Comparison of ENCODE assay signal across 31 cellular contexts in the genomic region with DNA sequence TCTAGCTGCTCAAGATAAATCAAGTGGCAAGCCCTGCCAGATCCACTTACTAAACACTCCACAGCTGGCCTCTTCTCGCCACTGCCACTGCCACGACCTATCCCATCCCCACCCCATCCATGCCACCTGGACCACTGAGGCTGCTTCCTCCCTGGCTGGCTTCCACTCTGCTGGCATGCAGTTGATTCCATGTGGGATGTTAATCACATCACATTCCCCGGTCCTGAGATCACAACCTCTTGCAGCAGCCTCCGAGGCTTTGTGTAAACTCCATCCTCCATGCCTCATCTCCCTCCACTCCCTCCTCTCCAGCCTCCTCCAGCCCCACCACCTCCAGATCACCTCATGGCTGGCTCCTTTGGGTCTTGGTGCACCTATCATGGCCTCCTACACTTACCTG. TPM values are rescaled to one million over a fixed set of nuclear protein-coding genes. Genes with fewer than 3 reads are reported as not detected.
A peak's percentile ranks its signal among the peaks of the same experiment; 100 is the strongest.
DNase-seq lines count a peak whose midpoint lies in the region; ATAC-seq, FAIRE-seq and TF ChIP-seq lines count a peak whose summit lies in the region.
"Had no signal": no experiment of that assay in that cellular context is flagged by ENCODE, and none has a peak within 500 bp of the region (broad histone marks: within the 10 kb centered on the region; RNA-seq: fewer than 3 reads in every experiment).

No MANE protein-coding gene starts in this region.

- H3K9me3 ChIP-seq in AG04450 (ENCODE audit: control insufficient read depth, insufficient read depth, low read length) (no peaks in the 10 kb centered on the region), GM12878 (replicated peaks; ENCODE audit: control insufficient read depth, insufficient read depth, low read length) (no peaks in the 10 kb centered on the region)
- H3K9me3 ChIP-seq: suprapubic skin had no signal

- CTCF ChIA-PET in AG04450 (lab: Charles Lee) (interaction anchor here (0.5 kb wide), 1 partner anchor 9 kb away, joined by 3 read pairs; no protein-coding TSS in a partner anchor), GM12878 (lab: Yijun Ruan, JAX) (interaction anchor here (0.8 kb wide), 1 partner anchor 14 kb away, joined by 3 read pairs; no protein-coding TSS in a partner anchor)

- H4K20me1 ChIP-seq in GM12878 (ENCODE audit: control insufficient read depth, insufficient read depth) = no peaks in the 10 kb centered on the region

- no peaks in the 10 kb centered on the region for H3K9me3 Mint-ChIP-seq in nephron progenitor cell
- H3K9me3 Mint-ChIP-seq: activated CD4-positive, alpha-beta memory T cell treated with anti-CD3 and anti-CD28 coated beads, Interleukin-2, amount 10 ng/mL, durations not matched to agents 7 days and 5 days; activated naive CD8-positive, alpha-beta T cell treated with anti-CD3 and anti-CD28 coated beads, Interleukin-2, amount 10 ng/mL, durations not matched to agents 7 days and 5 days; brain; effector memory CD8-positive, alpha-beta T cell; IgD-negative memory B cell; memory B cell; stimulated activated naive B cell treated with anti-CD40 and anti-IgM and Interleukin-4, amounts not matched to agents 10 μg/mL and 1 μg/mL and 100 μg/mL, for 72 hours; WTC11 had no signal

- no peak overlapping the region for H3K27ac Mint-ChIP-seq in nephron progenitor cell
- H3K27ac Mint-ChIP-seq: activated naive CD8-positive, alpha-beta T cell treated with anti-CD3 and anti-CD28 coated beads, Interleukin-2, amount 10 ng/mL, durations not matched to agents 7 days and 5 days; effector memory CD8-positive, alpha-beta T cell; memory B cell; WTC11 had no signal

- no peak overlapping the region for H3K4me2 ChIP-seq in GM12878 (ENCODE audit: control insufficient read depth, insufficient read depth)

- peaks cover under 1% of the 10 kb centered on the region; the same call in 1 of the 2 replicates for H3K79me2 ChIP-seq in GM12878 (ENCODE audit: control insufficient read depth, insufficient read depth, low read length)

- H3K4me3 Mint-ChIP-seq in nephron progenitor cell = no peak overlapping the region
- H3K4me3 Mint-ChIP-seq: activated CD4-positive, alpha-beta memory T cell treated with anti-CD3 and anti-CD28 coated beads, Interleukin-2, amount 10 ng/mL, durations not matched to agents 7 days and 5 days; activated naive CD8-positive, alpha-beta T cell treated with anti-CD3 and anti-CD28 coated beads, Interleukin-2, amount 10 ng/mL, durations not matched to agents 7 days and 5 days; brain; CD14-positive monocyte; effector memory CD8-positive, alpha-beta T cell; IgD-negative memory B cell; memory B cell; stimulated activated naive B cell treated with anti-CD40 and anti-IgM and Interleukin-4, amounts not matched to agents 10 μg/mL and 1 μg/mL and 100 μg/mL, for 72 hours; WTC11 had no signal

- no peak overlapping the region for H3K9ac ChIP-seq in GM12878 (ENCODE audit: control insufficient read depth, insufficient read depth, low read length)

- H3K4me1 ChIP-seq in GM12878 (ENCODE audit: control insufficient read depth, insufficient read depth, low read length) = peaks cover 6% of the 10 kb centered on the region

- DNase-seq in AG04450 (ENCODE audit: low read depth, low spot score) = peak; percentile 62
- peak; percentile 68 for DNase-seq in HCEC 1CT
- no peak for DNase-seq in GM12878 (ENCODE audit: low read depth, low spot score)
- DNase-seq in kidney epithelial cell (ENCODE audit: low read depth) = peak; percentile 18
- no peak for DNase-seq in occipital lobe (lab: John Stamatoyannopoulos, UW)
- no peak for DNase-seq in Right ventricle myocardium inferior (ENCODE audit: missing footprints)
- DNase-seq in nephron progenitor cell = no peak
- no peak for DNase-seq in effector CD4-positive, alpha-beta T cell
- DNase-seq: ACHN; activated CD4-positive, alpha-beta memory T cell treated with anti-CD3 and anti-CD28 coated beads, Interleukin-2, amount 10 ng/mL, durations not matched to agents 7 days and 5 days; activated naive CD8-positive, alpha-beta T cell treated with anti-CD3 and anti-CD28 coated beads, Interleukin-2, amount 10 ng/mL, durations not matched to agents 7 days and 5 days; effector memory CD8-positive, alpha-beta T cell; kidney glomerular epithelial cell; NCI-H1105; NCI-H2081 treated with DMSO at 0.1 percent for 48 hours; NCI-H82; retina; SHP77; stimulated activated naive B cell treated with anti-CD40 and anti-IgM and Interleukin-4, amounts not matched to agents 10 μg/mL and 1 μg/mL and 100 μg/mL, for 72 hours; SW 1271 had no signal

- SMC1A ChIA-PET in GM12878 (lab: Charles Lee; ENCODE audit: uncharacterized antibody, unreplicated experiment) = interaction anchor here (0.7 kb wide), 1 partner anchor 388 kb away, joined by 3 read pairs; no protein-coding TSS in a partner anchor

- TF ChIP-seq CTCF in AG04450 (IDR thresholded peaks at IDR 0.05; ENCODE audit: low read depth, low read length) (no peak), GM12878 (IDR thresholded peaks at IDR 0.05 in 2 of 3, conservative IDR thresholded peaks at IDR 0.05 in 1 of 3; ENCODE audit: control insufficient read depth in 2 of 3, extremely low read depth in 1 of 3, insufficient read depth in 1 of 3, low read depth in 3 of 3, low read length in 3 of 3) (no peak), kidney epithelial cell (IDR thresholded peaks at IDR 0.05; ENCODE audit: insufficient read depth, low read length, poor library complexity, severe bottlenecking) (no peak), nephron progenitor cell (IDR thresholded peaks at IDR 0.05) (no peak)

- no peak for TF ChIP-seq POLR2A in GM12878 (IDR thresholded peaks at IDR 0.05; ENCODE audit: low read depth, low read length)

- no peaks in the 10 kb centered on the region for H3K27me3 Mint-ChIP-seq in nephron progenitor cell (ENCODE audit: low read depth, poor library complexity)
- H3K27me3 Mint-ChIP-seq: activated CD4-positive, alpha-beta memory T cell treated with anti-CD3 and anti-CD28 coated beads, Interleukin-2, amount 10 ng/mL, durations not matched to agents 7 days and 5 days; activated naive CD8-positive, alpha-beta T cell treated with anti-CD3 and anti-CD28 coated beads, Interleukin-2, amount 10 ng/mL, durations not matched to agents 7 days and 5 days; effector memory CD8-positive, alpha-beta T cell; memory B cell; stimulated activated naive B cell treated with anti-CD40 and anti-IgM and Interleukin-4, amounts not matched to agents 10 μg/mL and 1 μg/mL and 100 μg/mL, for 72 hours had no signal

- ATAC-seq in GM12878 (no peak), Right ventricle myocardium inferior (no peak)
- ATAC-seq: effector memory CD8-positive, alpha-beta T cell; esophagus mucosa; stimulated activated naive B cell treated with anti-CD40 and anti-IgM and Interleukin-4, amounts not matched to agents 10 μg/mL and 1 μg/mL and 100 μg/mL, for 72 hours; WTC11 had no signal

- H3K4me3 ChIP-seq in AG04450 (ENCODE audit: low read depth, low read length) (no peak overlapping the region), GM12878 (no peak overlapping the region), kidney epithelial cell (ENCODE audit: low read depth, low read length) (no peak overlapping the region)
- H3K4me3 ChIP-seq: suprapubic skin had no signal

- H3K27me3 ChIP-seq in AG04450 (ENCODE audit: control insufficient read depth, insufficient read depth, low read length) (no peaks in the 10 kb centered on the region), GM12878 (replicated peaks in 1 of 2; ENCODE audit: control insufficient read depth in 2 of 2, insufficient read depth in 2 of 2, low read length in 1 of 2) (no peaks in the 10 kb centered on the region), kidney epithelial cell (ENCODE audit: control insufficient read depth, insufficient read depth, low read length) (no peaks in the 10 kb centered on the region)
- H3K27me3 ChIP-seq: suprapubic skin had no signal

- peak overlapping the region; percentile 65 for H3K27ac ChIP-seq in AG04450 (ENCODE audit: low read depth, low read length)
- H3K27ac ChIP-seq in GM12878 (ENCODE audit: control insufficient read depth, insufficient read depth) = no peak overlapping the region
- H3K27ac ChIP-seq: suprapubic skin had no signal

- H3K4me1 Mint-ChIP-seq in nephron progenitor cell = no peaks in the 10 kb centered on the region
- H3K4me1 Mint-ChIP-seq: WTC11 had no signal

- no TSS peak for BruUV-seq in GM12878 (replicated peaks; lab: Mats Ljungman, UMichigan)

- intact Hi-C loops in GM12878 (cut with micrococcal nuclease; ENCODE audit: unreplicated experiment) (no loop called here), Right ventricle myocardium inferior (cut with DNase I) (no loop called here)

- H2AFZ ChIP-seq in GM12878 (ENCODE audit: control insufficient read depth, low read depth, low read length) = no peak overlapping the region

- WGBS in GM12878 (ENCODE audit: insufficient coverage, insufficient replicate concordance, low lambda C conversion rate, missing lambda C conversion rate) = 100% methylated on average over 3 of the region's 4 CpGs

- peaks cover 10 to 25% of the 10 kb centered on the region in 2 experiments for H3K36me3 ChIP-seq in GM12878 (ENCODE audit: control insufficient read depth in 2 of 2, insufficient read depth in 2 of 2, low read length in 1 of 2)
- H3K36me3 ChIP-seq in kidney epithelial cell (ENCODE audit: control insufficient read depth, insufficient read depth, low read length) = peaks cover 3% of the 10 kb centered on the region

- POLR2A ChIA-PET in AG04450 (lab: Yijun Ruan, JAX) = interaction anchor here (0.5 to 1.0 kb wide), 3 partner anchors 10 to 54 kb away, joined by 3 to 8 read pairs (median 4); no protein-coding TSS in a partner anchor
- POLR2A ChIA-PET in GM12878 (lab: Charles Lee) = interaction anchor here (0.6 kb wide), 1 partner anchor 428 kb away, joined by 3 read pairs; no protein-coding TSS in a partner anchor

- no peak for FAIRE-seq in GM12878 (lab: Jason Lieb, UNC)
- FAIRE-seq: D721Med had no signal

- peaks cover 44% of the 10 kb centered on the region for H3K36me3 Mint-ChIP-seq in nephron progenitor cell (ENCODE audit: low read depth)

- TF ChIP-seq EP300 in GM12878 (IDR thresholded peaks at IDR 0.05; ENCODE audit: borderline replicate concordance in 1 of 2, control insufficient read depth in 1 of 2, low read depth in 2 of 2, low read length in 2 of 2) = no peak

- no peak for TF ChIP-seq RAD21 in GM12878 (IDR thresholded peaks at IDR 0.05; ENCODE audit: insufficient read depth, low read depth, low read length)

- RAD21 ChIA-PET in GM12878 (lab: Charles Lee; ENCODE audit: unreplicated experiment) = no interaction called here

- in situ Hi-C loops in GM12878 (cut with MboI) = no loop called here

RNA-seq across cellular contexts. Expression of a gene that starts 7.7 kb away (rescaled TPM):
- polyA plus RNA-seq in AG04450 (2011; rRNA removed) (25.4 and 36.3 TPM in 2 replicates), GM12878 (2011; rRNA removed) (16.2 and 31.6 TPM in 2 replicates), GM12878 (2014; fragmentation: Illumina TruSeq; extraction: Trizol) (5.3 and 11.7 TPM in 2 replicates), GM12878 (2014; fragmentation: Nextera tagmentation; extraction: Ambion mirVana) (1 to 10 TPM in 1 of 2 experiments, under 1 TPM in 1; 0.93 to 2.9 TPM), GM12878 (2014; rRNA removed) (16.8 and 17.7 TPM in 2 replicates), GM12878 (2016; fragmentation: Nextera tagmentation; extraction: Ambion mirVana) (10 to 100 TPM; 14.9 to 15.5 TPM)
- polyA minus RNA-seq in AG04450 (2011; rRNA and poly(A)+ RNA removed) = 41.5 and 70.4 TPM in 2 replicates
- total RNA-seq in GM12878 (2013; cell fraction: nucleolus; rRNA removed) = 65.5 and 82.3 TPM in 2 replicates
- total RNA-seq in GM12878 (2014; rRNA removed) (16.3 and 20.8 TPM in 2 replicates), GM12878 (2014; rRNA removed; fragmentation: Illumina TruSeq; extraction: Trizol) (7.5 and 7.7 TPM in 2 replicates), GM12878 (2021) (18.9 and 20.1 TPM in 2 replicates), kidney epithelial cell (15.3 and 34.0 TPM in 2 replicates), occipital lobe (8.4 TPM), Right ventricle myocardium inferior (15.4 TPM)
- 13.0 TPM for polyA plus RNA-seq in GM12878 (2011; ENCODE audit: low read depth)
- polyA plus RNA-seq in GM12878 (2011; cell fraction: cytosol; rRNA removed) = 52.6 and 60.3 TPM in 2 replicates
- polyA plus RNA-seq in GM12878 (2011; cell fraction: nucleus; rRNA removed) = 89.0 and 106 TPM in 2 replicates
- polyA plus RNA-seq in GM12878 (2012) = 25.0 and 32.9 TPM in 2 replicates
- 55.8 and 74.9 TPM in 2 replicates for polyA minus RNA-seq in GM12878 (2011; rRNA and poly(A)+ RNA removed)
- polyA minus RNA-seq in GM12878 (2011; cell fraction: cytosol; rRNA and poly(A)+ RNA removed) = 18.8 and 26.7 TPM in 2 replicates
- polyA minus RNA-seq in GM12878 (2011; cell fraction: nucleus; rRNA and poly(A)+ RNA removed) = 39.7 and 45.0 TPM in 2 replicates

RNA-seq across cellular contexts. Expression of a gene that starts 15.4 kb away (rescaled TPM):
- polyA plus RNA-seq in AG04450 (2011; rRNA removed) (0.55 and 0.73 TPM in 2 replicates), GM12878 (2011; rRNA removed) (0.65 and 1.1 TPM in 2 replicates), GM12878 (2014; fragmentation: Illumina TruSeq; extraction: Trizol) (0.48 and 0.56 TPM in 2 replicates), GM12878 (2014; fragmentation: Nextera tagmentation; extraction: Ambion mirVana) (under 1 TPM; 0.08 to 0.18 TPM), GM12878 (2014; rRNA removed) (1.2 and 1.6 TPM in 2 replicates), GM12878 (2016; fragmentation: Nextera tagmentation; extraction: Ambion mirVana) (under 1 TPM; 0.34 to 0.35 TPM)
- polyA minus RNA-seq in AG04450 (2011; rRNA and poly(A)+ RNA removed) = 1.8 and 2.3 TPM in 2 replicates
- total RNA-seq in GM12878 (2013; cell fraction: nucleolus; rRNA removed) = 5.4 and 7.9 TPM in 2 replicates
- total RNA-seq in GM12878 (2014; rRNA removed) (0.82 and 0.96 TPM in 2 replicates), GM12878 (2014; rRNA removed; fragmentation: Illumina TruSeq; extraction: Trizol) (0.37 and 0.58 TPM in 2 replicates), GM12878 (2021) (1.6 TPM in 2 replicates), kidney epithelial cell (5.2 and 5.6 TPM in 2 replicates), occipital lobe (34.5 TPM), Right ventricle myocardium inferior (0.38 TPM)
- polyA plus RNA-seq in GM12878 (2011; ENCODE audit: low read depth) = 0.31 TPM
- polyA plus RNA-seq in GM12878 (2011; cell fraction: cytosol; rRNA removed) = 1.9 and 2.3 TPM in 2 replicates
- polyA plus RNA-seq in GM12878 (2011; cell fraction: nucleus; rRNA removed) = 12.5 and 14.4 TPM in 2 replicates
- polyA plus RNA-seq in GM12878 (2012) = 0.61 and 0.76 TPM in 2 replicates
- polyA minus RNA-seq in GM12878 (2011; rRNA and poly(A)+ RNA removed) = 3.7 and 4.9 TPM in 2 replicates
- 2.1 and 2.3 TPM in 2 replicates for polyA minus RNA-seq in GM12878 (2011; cell fraction: cytosol; rRNA and poly(A)+ RNA removed)
- 5.9 and 8.3 TPM in 2 replicates for polyA minus RNA-seq in GM12878 (2011; cell fraction: nucleus; rRNA and poly(A)+ RNA removed)
- polyA plus RNA-seq: CD14-positive monocyte had no signal

RNA-seq across cellular contexts. Expression of a gene that starts 39.0 kb away (rescaled TPM):
- polyA plus RNA-seq in AG04450 (2011; rRNA removed) (110 and 115 TPM in 2 replicates), GM12878 (2011; rRNA removed) (77.9 and 95.9 TPM in 2 replicates), GM12878 (2014; fragmentation: Illumina TruSeq; extraction: Trizol) (69.3 and 70.7 TPM in 2 replicates), GM12878 (2014; fragmentation: Nextera tagmentation; extraction: Ambion mirVana) (10 to 100 TPM; 25.8 to 37.6 TPM), GM12878 (2014; rRNA removed) (77.5 and 82.0 TPM in 2 replicates), GM12878 (2016; fragmentation: Nextera tagmentation; extraction: Ambion mirVana) (10 to 100 TPM; 78.6 to 81.7 TPM)
- 81.0 and 85.0 TPM in 2 replicates for polyA minus RNA-seq in AG04450 (2011; rRNA and poly(A)+ RNA removed)
- total RNA-seq in GM12878 (2013; cell fraction: nucleolus; rRNA removed) = 117 and 120 TPM in 2 replicates
- total RNA-seq in GM12878 (2014; rRNA removed) (61.7 and 70.2 TPM in 2 replicates), GM12878 (2014; rRNA removed; fragmentation: Illumina TruSeq; extraction: Trizol) (67.0 and 68.7 TPM in 2 replicates), GM12878 (2021) (57.4 and 59.7 TPM in 2 replicates), kidney epithelial cell (81.2 and 109 TPM in 2 replicates), occipital lobe (90.6 TPM), Right ventricle myocardium inferior (29.3 TPM)
- 44.3 TPM for polyA plus RNA-seq in GM12878 (2011; ENCODE audit: low read depth)
- 112 and 129 TPM in 2 replicates for polyA plus RNA-seq in GM12878 (2011; cell fraction: cytosol; rRNA removed)
- polyA plus RNA-seq in GM12878 (2011; cell fraction: nucleus; rRNA removed) = 329 and 359 TPM in 2 replicates
- 55.5 and 58.2 TPM in 2 replicates for polyA plus RNA-seq in GM12878 (2012)
- polyA minus RNA-seq in GM12878 (2011; rRNA and poly(A)+ RNA removed) = 85.9 and 101 TPM in 2 replicates
- 28.5 and 32.1 TPM in 2 replicates for polyA minus RNA-seq in GM12878 (2011; cell fraction: cytosol; rRNA and poly(A)+ RNA removed)
- polyA minus RNA-seq in GM12878 (2011; cell fraction: nucleus; rRNA and poly(A)+ RNA removed) = 35.2 and 62.1 TPM in 2 replicates

RNA-seq across cellular contexts. Expression of a gene that starts 42.8 kb away (rescaled TPM):
- polyA plus RNA-seq in AG04450 (2011; rRNA removed) (22.2 and 23.1 TPM in 2 replicates), GM12878 (2011; rRNA removed) (10.5 and 16.5 TPM in 2 replicates), GM12878 (2014; fragmentation: Illumina TruSeq; extraction: Trizol) (8.9 and 11.9 TPM in 2 replicates), GM12878 (2014; fragmentation: Nextera tagmentation; extraction: Ambion mirVana) (1 to 10 TPM; 2.1 to 2.9 TPM), GM12878 (2014; rRNA removed) (20.6 and 22.5 TPM in 2 replicates), GM12878 (2016; fragmentation: Nextera tagmentation; extraction: Ambion mirVana) (10 to 100 TPM; 11.2 to 14.7 TPM)
- 34.3 and 43.5 TPM in 2 replicates for polyA minus RNA-seq in AG04450 (2011; rRNA and poly(A)+ RNA removed)
- 57.6 and 65.8 TPM in 2 replicates for total RNA-seq in GM12878 (2013; cell fraction: nucleolus; rRNA removed)
- total RNA-seq in GM12878 (2014; rRNA removed) (17.1 and 17.8 TPM in 2 replicates), GM12878 (2014; rRNA removed; fragmentation: Illumina TruSeq; extraction: Trizol) (7.2 and 7.8 TPM in 2 replicates), GM12878 (2021) (18.8 and 24.9 TPM in 2 replicates), kidney epithelial cell (32.8 and 54.2 TPM in 2 replicates), occipital lobe (4.5 TPM), Right ventricle myocardium inferior (14.1 TPM)
- 27.7 TPM for polyA plus RNA-seq in GM12878 (2011; ENCODE audit: low read depth)
- polyA plus RNA-seq in GM12878 (2011; cell fraction: cytosol; rRNA removed) = 22.3 and 25.6 TPM in 2 replicates
- 366 and 387 TPM in 2 replicates for polyA plus RNA-seq in GM12878 (2011; cell fraction: nucleus; rRNA removed)
- 18.0 and 22.4 TPM in 2 replicates for polyA plus RNA-seq in GM12878 (2012)
- 21.0 and 31.1 TPM in 2 replicates for polyA minus RNA-seq in GM12878 (2011; rRNA and poly(A)+ RNA removed)
- 8.4 and 9.1 TPM in 2 replicates for polyA minus RNA-seq in GM12878 (2011; cell fraction: cytosol; rRNA and poly(A)+ RNA removed)
- polyA minus RNA-seq in GM12878 (2011; cell fraction: nucleus; rRNA and poly(A)+ RNA removed) = 69.9 and 92.4 TPM in 2 replicates

RNA-seq across cellular contexts. Expression of a gene that starts 56.5 kb away (rescaled TPM):
- polyA plus RNA-seq in AG04450 (2011; rRNA removed) (not detected in 2 replicates), GM12878 (2011; rRNA removed) (not detected in 2 replicates), GM12878 (2014; fragmentation: Illumina TruSeq; extraction: Trizol) (not detected in 2 replicates), GM12878 (2014; fragmentation: Nextera tagmentation; extraction: Ambion mirVana) (not detected), GM12878 (2014; rRNA removed) (not detected in 2 replicates), GM12878 (2016; fragmentation: Nextera tagmentation; extraction: Ambion mirVana) (not detected)
- polyA minus RNA-seq in AG04450 (2011; rRNA and poly(A)+ RNA removed) = not detected in 2 replicates
- not detected in 2 replicates for total RNA-seq in GM12878 (2013; cell fraction: nucleolus; rRNA removed)
- total RNA-seq in GM12878 (2014; rRNA removed) (not detected in 2 replicates), GM12878 (2014; rRNA removed; fragmentation: Illumina TruSeq; extraction: Trizol) (not detected in 2 replicates), GM12878 (2021) (not detected in 2 replicates), kidney epithelial cell (not detected in 2 replicates), occipital lobe (not detected), Right ventricle myocardium inferior (not detected)
- not detected for polyA plus RNA-seq in GM12878 (2011; ENCODE audit: low read depth)
- polyA plus RNA-seq in GM12878 (2011; cell fraction: cytosol; rRNA removed) = not detected in 2 replicates
- 0.70 and 0.76 TPM in 2 replicates for polyA plus RNA-seq in GM12878 (2011; cell fraction: nucleus; rRNA removed)
- not detected in 2 replicates for polyA plus RNA-seq in GM12878 (2012)
- not detected in 2 replicates for polyA minus RNA-seq in GM12878 (2011; rRNA and poly(A)+ RNA removed)
- not detected in 2 replicates for polyA minus RNA-seq in GM12878 (2011; cell fraction: cytosol; rRNA and poly(A)+ RNA removed)
- polyA minus RNA-seq in GM12878 (2011; cell fraction: nucleus; rRNA and poly(A)+ RNA removed) = not detected in 2 replicates
- total RNA-seq: activated CD4-positive, alpha-beta memory T cell treated with anti-CD3 and anti-CD28 coated beads, Interleukin-2, amount 10 ng/mL, durations not matched to agents 7 days and 5 days; activated naive CD8-positive, alpha-beta T cell treated with anti-CD3 and anti-CD28 coated beads, Interleukin-2, amount 10 ng/mL, durations not matched to agents 7 days and 5 days; esophagus mucosa; glomerular endothelial cell; omental fat pad; suprapubic skin; ureter had no signal
- polyA plus RNA-seq: CD14-positive monocyte, IgD-negative memory B cell had no signal

Comparison
In these comparisons a context has a peak if more than half of its experiments do, and no peak if none do; other contexts are left out.
1. DNase-seq: peak in AG04450 (single experiment), HCEC 1CT (single experiment) and kidney epithelial cell (single experiment); none in GM12878 (single experiment), occipital lobe (single experiment), Right ventricle myocardium inferior (single experiment), nephron progenitor cell (single experiment) and effector CD4-positive, alpha-beta T cell (single experiment).